In the genomic region with DNA sequence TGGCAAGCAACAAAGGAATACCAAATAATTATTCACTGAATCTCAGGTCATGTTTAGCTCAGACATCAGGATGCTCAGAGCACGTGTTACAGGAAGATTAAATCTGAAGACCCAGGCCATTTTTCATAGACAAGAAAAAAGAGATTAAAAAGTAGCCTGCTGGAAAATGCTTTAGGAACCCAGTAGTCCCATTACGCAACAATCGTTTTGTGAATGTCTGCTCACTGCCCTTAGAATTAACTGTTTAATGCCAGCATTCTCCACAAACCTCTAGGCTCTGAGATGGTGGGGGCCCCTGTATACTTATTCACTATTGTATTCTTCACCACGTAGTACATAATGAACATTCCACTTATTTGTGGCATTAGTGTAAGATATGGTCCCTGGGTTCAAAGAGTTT, we compare ENCODE assay signal across 1 cellular context.
TF ChIP-seq lines count a peak whose summit lies in the region.

No MANE protein-coding gene starts in this region.

TF ChIP-seq in H1, 55 proteins besides CTCF, POLR2A, EP300 and RAD21:
- TF ChIP-seq EGR1 (IDR thresholded peaks at IDR 0.05; ENCODE audit: borderline replicate concordance, low read depth, low read length) (no peak), KDM4A (IDR thresholded peaks at IDR 0.05; ENCODE audit: low read depth, low read length, severe bottlenecking) (no peak), NRF1 (IDR thresholded peaks at IDR 0.05; ENCODE audit: low read depth, low read length) (no peak), KDM5A (IDR thresholded peaks at IDR 0.05; ENCODE audit: low read length) (no peak), CEBPB (IDR thresholded peaks at IDR 0.05; ENCODE audit: low read depth, low read length) (peak; percentile 74; the same call in 1 of the 2 replicates), POU5F1 (IDR thresholded peaks at IDR 0.05; ENCODE audit: low read depth, low read length) (no peak), NANOG (IDR thresholded peaks at IDR 0.05; ENCODE audit: insufficient read depth, low read depth, low read length, poor library complexity, severe bottlenecking) (no peak)
